In genomic region chr1:191696371-191696770, GRCh38 we compare ENCODE assay signal across 24 cellular contexts.
"Had no signal": no experiment of that assay in that cellular context is flagged by ENCODE, and none has a peak within 500 bp of the region (broad histone marks: within the 10 kb centered on the region; RNA-seq: fewer than 3 reads in every experiment).

No MANE protein-coding gene starts in this region.

- H3K27ac Mint-ChIP-seq: activated CD8-positive, alpha-beta T cell treated with anti-CD3 and anti-CD28 coated beads for 36 hours; activated naive CD4-positive, alpha-beta T cell treated with anti-CD3 and anti-CD28 coated beads, Interleukin-2, amount 10 ng/mL, durations not matched to agents 7 days and 5 days; activated naive CD8-positive, alpha-beta T cell treated with anti-CD3 and anti-CD28 coated beads for 36 hours; activated T-cell treated with anti-CD3 and anti-CD28 coated beads, Interleukin-2, amount 50 U/mL, for 72 hours; activated T-helper 2 cell treated with anti-CD3 and anti-CD28 coated beads, Interferon-gamma antibody, Interleukin-2, Interleukin-4, amounts not matched to agents 10 μg/mL and 5 μg/mL and 100 μg/mL, durations not matched to agents 14 hours and 24 hours and 36 hours had no signal

- H3K36me3 ChIP-seq: MG63, SJCRH30, WERI-Rb-1 had no signal

- H3K27ac ChIP-seq: RWPE1, SJCRH30, WERI-Rb-1 had no signal

- H3K4me1 ChIP-seq: SJCRH30 had no signal

- H3K36me3 Mint-ChIP-seq: activated naive CD4-positive, alpha-beta T cell treated with anti-CD3 and anti-CD28 coated beads, Interleukin-2, amount 10 ng/mL, durations not matched to agents 7 days and 5 days; activated naive CD8-positive, alpha-beta T cell treated with anti-CD3 and anti-CD28 coated beads for 36 hours had no signal

- H3K9me3 ChIP-seq: MG63, SJCRH30, SK-N-SH had no signal

- H3K4me3 Mint-ChIP-seq: activated CD8-positive, alpha-beta T cell treated with anti-CD3 and anti-CD28 coated beads for 36 hours; activated naive CD4-positive, alpha-beta T cell treated with anti-CD3 and anti-CD28 coated beads, Interleukin-2, amount 10 ng/mL, durations not matched to agents 7 days and 5 days; activated naive CD8-positive, alpha-beta T cell treated with anti-CD3 and anti-CD28 coated beads for 36 hours; activated T-cell treated with anti-CD3 and anti-CD28 coated beads, Interleukin-2, amount 50 U/mL, for 72 hours had no signal

- ATAC-seq: activated CD4-positive, CD25-positive, alpha-beta regulatory T cell treated with anti-CD3 and anti-CD28 coated beads, Interleukin-2, amount 50 U/mL, for 24 hours; activated CD8-positive, alpha-beta T cell treated with anti-CD3 and anti-CD28 coated beads for 36 hours; activated T-cell treated with anti-CD3 and anti-CD28 coated beads, Interleukin-2, amount 50 U/mL, for 72 hours; Panc1 had no signal

- H3K4me2 ChIP-seq: SK-N-SH had no signal

- H3K4me1 Mint-ChIP-seq: activated naive CD4-positive, alpha-beta T cell treated with anti-CD3 and anti-CD28 coated beads, Interleukin-2, amount 10 ng/mL, durations not matched to agents 7 days and 5 days; activated naive CD8-positive, alpha-beta T cell treated with anti-CD3 and anti-CD28 coated beads for 36 hours had no signal

- DNase-seq: activated CD4-positive, alpha-beta T cell treated with anti-CD3 and anti-CD28 coated beads for 4 hours; activated CD8-positive, alpha-beta memory T cell treated with anti-CD3 and anti-CD28 coated beads, Interleukin-2, amount 50 U/mL, for 4 hours; activated CD8-positive, alpha-beta T cell treated with anti-CD3 and anti-CD28 coated beads for 36 hours; activated gamma-delta T cell treated with Interleukin-2 at 50 U/mL for 16 hours; activated naive CD4-positive, alpha-beta T cell treated with anti-CD3 and anti-CD28 coated beads, Interleukin-2, amount 10 ng/mL, durations not matched to agents 7 days and 5 days; activated naive CD8-positive, alpha-beta T cell treated with anti-CD3 and anti-CD28 coated beads for 36 hours; activated T-cell treated with anti-CD3 and anti-CD28 coated beads, Interleukin-2, amount 50 U/mL, for 72 hours; cerebellar nuclear complex; KG1; MG63; NCI-H146; NCI-H187 treated with DMSO at 0.1 percent for 48 hours; NCI-H2171; NCI-H526; NCI-H82; NK-92 treated with Interleukin-12 subunit alpha and Interleukin-12 subunit beta, amount 100 ng/mL, for 24 hours; Right ventricle myocardium superior; SJCRH30; SK-N-SH; WERI-Rb-1 had no signal

- H3K4me3 ChIP-seq: MG63, SJCRH30 had no signal

- H3K9ac ChIP-seq: SK-N-SH had no signal

- H3K27me3 ChIP-seq: MG63, SJCRH30 had no signal

- H3K27me3 Mint-ChIP-seq: activated CD8-positive, alpha-beta T cell treated with anti-CD3 and anti-CD28 coated beads for 36 hours; activated naive CD4-positive, alpha-beta T cell treated with anti-CD3 and anti-CD28 coated beads, Interleukin-2, amount 10 ng/mL, durations not matched to agents 7 days and 5 days; activated naive CD8-positive, alpha-beta T cell treated with anti-CD3 and anti-CD28 coated beads for 36 hours had no signal
